In genomic region chr5:56839062-56839461, GRCh38 we compare ENCODE assay signal across 10 cellular contexts. TPM values are rescaled to one million over a fixed set of nuclear protein-coding genes. Genes with fewer than 3 reads are reported as not detected.
DNase-seq lines count a peak whose midpoint lies in the region; ATAC-seq, FAIRE-seq and TF ChIP-seq lines count a peak whose summit lies in the region.
"Had no signal": no experiment of that assay in that cellular context is flagged by ENCODE, and none has a peak within 500 bp of the region (broad histone marks: within the 10 kb centered on the region; RNA-seq: fewer than 3 reads in every experiment).

No MANE protein-coding gene starts in this region.

- H2AFZ ChIP-seq in PC-9 = no peak overlapping the region
- H2AFZ ChIP-seq in endothelial cell of umbilical vein (ENCODE audit: low read depth, low read length) = no peak overlapping the region
- no peak overlapping the region for H2AFZ ChIP-seq in smooth muscle cell (ENCODE audit: low read depth)

- H4K20me1 ChIP-seq in PC-9 (ENCODE audit: insufficient read depth) (peaks cover 8% of the 10 kb centered on the region; the same call in 1 of the 2 replicates), endothelial cell of umbilical vein (replicated peaks; ENCODE audit: control insufficient read depth, extremely low read depth, insufficient read depth, low read length) (peaks cover 3% of the 10 kb centered on the region), smooth muscle cell (ENCODE audit: low read depth) (peaks cover 61% of the 10 kb centered on the region)

- peaks cover 1% of the 10 kb centered on the region for H3K36me3 Mint-ChIP-seq in T-helper 1 cell treated with Interleukin-12 subunit alpha and Interleukin-12 subunit beta and Interleukin-4 antibody, amounts not matched to agents 30 μg/mL and 1 μg/mL, for 36 hours (ENCODE audit: low read depth)

- intact Hi-C loops in PC-9 (cut with micrococcal nuclease; ENCODE audit: unreplicated experiment) = loop anchor here (5.0 kb wide), 3 partner anchors 202 to 312 kb away; no protein-coding TSS in a partner anchor
- intact Hi-C loops in endothelial cell of umbilical vein (cut with micrococcal nuclease) = loop anchor here (2.0 to 10.0 kb wide), 3 partner anchors 488 to 904 kb away; no protein-coding TSS in a partner anchor

- H3K4me1 ChIP-seq in PC-9 (replicated peaks; ENCODE audit: insufficient read depth) (peaks cover 18% of the 10 kb centered on the region), endothelial cell of umbilical vein (ENCODE audit: control insufficient read depth, extremely low read depth, insufficient read depth, low read length) (peaks cover 17% of the 10 kb centered on the region), smooth muscle cell (ENCODE audit: low read depth) (peaks cover 19% of the 10 kb centered on the region)

- BruUV-seq in PC-9 (replicated peaks; lab: Mats Ljungman, UMichigan) (no TSS peak), endothelial cell of umbilical vein (replicated peaks; lab: Mats Ljungman, UMichigan) (no TSS peak)

- H3K9me3 Mint-ChIP-seq in T-helper 1 cell treated with Interleukin-12 subunit alpha and Interleukin-12 subunit beta and Interleukin-4 antibody, amounts not matched to agents 30 μg/mL and 1 μg/mL, for 36 hours = no peaks in the 10 kb centered on the region

- H3K4me2 ChIP-seq in PC-9 (peak overlapping the region; percentile 67), endothelial cell of umbilical vein (ENCODE audit: insufficient read depth, low read length) (peak overlapping the region; percentile 93), smooth muscle cell (peak overlapping the region; percentile 77)

- POLR2A ChIA-PET in PC-9 (lab: Charles Lee; ENCODE audit: unreplicated experiment) = no interaction called here
- POLR2A ChIA-PET in endothelial cell of umbilical vein (lab: Charles Lee) = no interaction called here

- H3K4me1 Mint-ChIP-seq in T-helper 1 cell treated with Interleukin-12 subunit alpha and Interleukin-12 subunit beta and Interleukin-4 antibody, amounts not matched to agents 30 μg/mL and 1 μg/mL, for 36 hours (ENCODE audit: low read depth) = peaks cover 48% of the 10 kb centered on the region

- 0 out of 2 replicates have a peak, but pooled peaks cover 6% of the 10 kb centered on the region for H3F3A ChIP-seq in PC-9 (ENCODE audit: insufficient read depth, low read depth)
- no peaks in the 10 kb centered on the region for H3F3A ChIP-seq in smooth muscle cell (ENCODE audit: low read depth)

- TF ChIP-seq POLR2A in endothelial cell of umbilical vein (IDR thresholded peaks at IDR 0.05; ENCODE audit: low read depth, low read length) = no peak

- 94% methylated on average over 4 of the region's 4 CpGs for WGBS in smooth muscle cell (ENCODE audit: low lambda C conversion rate)

- H3K27ac Mint-ChIP-seq in T-helper 1 cell treated with Interleukin-12 subunit alpha and Interleukin-12 subunit beta and Interleukin-4 antibody, amounts not matched to agents 30 μg/mL and 1 μg/mL, for 36 hours = peak overlapping the region; percentile 23

- no peaks in the 10 kb centered on the region for H3K27me3 ChIP-seq in PC-9 (ENCODE audit: insufficient read depth, low read depth)
- no peaks in the 10 kb centered on the region for H3K27me3 ChIP-seq in endothelial cell of umbilical vein (ENCODE audit: control insufficient read depth in 2 of 2, insufficient read depth in 2 of 2, low read length in 2 of 2)
- H3K27me3 ChIP-seq in smooth muscle cell (ENCODE audit: low read depth) = no peaks in the 10 kb centered on the region
- H3K27me3 ChIP-seq: testis had no signal

- ATAC-seq in GM19467 (IDR thresholded peaks at IDR 0.05; ENCODE audit: unreplicated experiment) = no peak

- DNase-seq in T-helper 1 cell (no peak), PC-9 (peak in 1 of 2 experiments; percentile 4), endothelial cell of umbilical vein (ENCODE audit: low read depth, low spot score) (no peak), smooth muscle cell (lab: John Stamatoyannopoulos, UW; ENCODE audit: unreplicated experiment) (no peak), NCI-H1417 treated with DMSO at 0.1 percent for 48 hours (lab: John Stamatoyannopoulos, UW) (no peak), HCEC 1CT (no peak)
- DNase-seq: KG1, testis had no signal

- H3K4me3 ChIP-seq in PC-9 (no peak overlapping the region), endothelial cell of umbilical vein (replicated peaks in 1 of 3; ENCODE audit: insufficient read depth in 1 of 3, low read depth in 1 of 3, low read length in 3 of 3) (no peak overlapping the region), smooth muscle cell (no peak overlapping the region)
- H3K4me3 ChIP-seq: testis had no signal

- H3K9me2 ChIP-seq in PC-9 (ENCODE audit: insufficient read depth) = no peaks in the 10 kb centered on the region

- H3K9ac ChIP-seq in endothelial cell of umbilical vein (replicated peaks; ENCODE audit: extremely low read depth, insufficient read depth, low read length) = peak overlapping the region; percentile 58
- peak overlapping the region; percentile 17 for H3K9ac ChIP-seq in smooth muscle cell (ENCODE audit: low read depth)

- H3K79me2 ChIP-seq in PC-9 (ENCODE audit: low read depth) (peaks cover 98% of the 10 kb centered on the region), endothelial cell of umbilical vein (ENCODE audit: control insufficient read depth, insufficient read depth, low read length) (peaks cover 57% of the 10 kb centered on the region), smooth muscle cell (ENCODE audit: low read depth) (peaks cover 98% of the 10 kb centered on the region)

- H3K4me3 Mint-ChIP-seq in T-helper 1 cell treated with Interleukin-12 subunit alpha and Interleukin-12 subunit beta and Interleukin-4 antibody, amounts not matched to agents 30 μg/mL and 1 μg/mL, for 36 hours = no peak overlapping the region

- H3K9me3 ChIP-seq in PC-9 (ENCODE audit: insufficient read depth, low read depth) = no peaks in the 10 kb centered on the region
- no peaks in the 10 kb centered on the region for H3K9me3 ChIP-seq in endothelial cell of umbilical vein (replicated peaks; ENCODE audit: control insufficient read depth, insufficient read depth, low read length)
- H3K9me3 ChIP-seq in smooth muscle cell (replicated peaks; ENCODE audit: low read depth) = no peaks in the 10 kb centered on the region
- H3K9me3 ChIP-seq: testis had no signal

- no peaks in the 10 kb centered on the region for H3K27me3 Mint-ChIP-seq in T-helper 1 cell treated with Interleukin-12 subunit alpha and Interleukin-12 subunit beta and Interleukin-4 antibody, amounts not matched to agents 30 μg/mL and 1 μg/mL, for 36 hours (ENCODE audit: low read depth)

- H3K9me1 ChIP-seq in endothelial cell of umbilical vein (replicated peaks; ENCODE audit: control insufficient read depth, extremely low read depth, insufficient read depth, low read length) = no peaks in the 10 kb centered on the region

- H3K27ac ChIP-seq in PC-9 = peak overlapping the region; percentile 32; the same call in 1 of the 2 replicates
- peak overlapping the region; percentile 69 for H3K27ac ChIP-seq in endothelial cell of umbilical vein (ENCODE audit: insufficient read depth, low read depth, low read length)
- H3K27ac ChIP-seq in smooth muscle cell (ENCODE audit: low read depth) = peak overlapping the region; percentile 76

- TF ChIP-seq CTCF in PC-9 (conservative IDR thresholded peaks at IDR 0.05) (no peak), endothelial cell of umbilical vein (IDR thresholded peaks at IDR 0.05; ENCODE audit: extremely low read depth in 1 of 2, insufficient read depth in 1 of 2, low read depth in 1 of 2, low read length in 2 of 2) (no peak), smooth muscle cell (IDR thresholded peaks at IDR 0.05; ENCODE audit: borderline replicate concordance, insufficient read depth, poor library complexity, severe bottlenecking) (no peak)

- H3K36me3 ChIP-seq in PC-9 (ENCODE audit: low read depth) = no peaks in the 10 kb centered on the region
- H3K36me3 ChIP-seq in endothelial cell of umbilical vein (ENCODE audit: control insufficient read depth in 2 of 2, extremely low read depth in 1 of 2, insufficient read depth in 2 of 2, low read length in 2 of 2) = no peaks in the 10 kb centered on the region
- no peaks in the 10 kb centered on the region for H3K36me3 ChIP-seq in smooth muscle cell (ENCODE audit: low read depth)

- FAIRE-seq in endothelial cell of umbilical vein (lab: Jason Lieb, UNC) = no peak

- dilution Hi-C loops in endothelial cell of umbilical vein (cut with MboI; ENCODE audit: extremely low pct_ligation_motif_present, low sequenced_read_pairs) = no loop called here

- CTCF ChIA-PET in PC-9 (lab: Charles Lee) = interaction anchor here (0.6 to 1.8 kb wide), 6 partner anchors 15 to 570 kb away, joined by 3 to 6 read pairs (median 4); no protein-coding TSS in a partner anchor
- CTCF ChIA-PET in endothelial cell of umbilical vein (lab: Charles Lee) = interaction anchor here (0.6 to 3.4 kb wide), 66 partner anchors 8 to 903 kb away, joined by 3 to 277 read pairs (median 4); no protein-coding TSS in a partner anchor

TF ChIP-seq in endothelial cell of umbilical vein, 7 proteins besides CTCF, POLR2A, EP300 and RAD21:
- TF ChIP-seq EZH2 (IDR thresholded peaks at IDR 0.05; ENCODE audit: borderline replicate concordance, low read depth, low read length, severe bottlenecking) = no peak
- TF ChIP-seq GATA2 (IDR thresholded peaks at IDR 0.05; ENCODE audit: insufficient read depth, insufficient read length, low read depth, low read length) = no peak
- no peak for TF ChIP-seq JUN (IDR thresholded peaks at IDR 0.05; ENCODE audit: borderline replicate concordance, insufficient read depth, insufficient read length, low read depth)
- no peak for TF ChIP-seq MAX (IDR thresholded peaks at IDR 0.05; ENCODE audit: insufficient read depth, insufficient read length)
- TF ChIP-seq MYC (IDR thresholded peaks at IDR 0.05; ENCODE audit: low read depth, low read length) = no peak
- TF ChIP-seq FOS (IDR thresholded peaks at IDR 0.05; ENCODE audit: borderline replicate concordance, insufficient read depth, low read length) = no peak
- TF ChIP-seq POLR2AphosphoS5 (IDR thresholded peaks at IDR 0.05; ENCODE audit: insufficient read depth, low read depth, low read length) = no peak

RNA-seq across cellular contexts. Expression of gene MAP3K1, which starts 23.7 kb away (rescaled TPM):
- total RNA-seq in PC-9 (2021) (21.8 and 26.1 TPM in 2 replicates), endothelial cell of umbilical vein (12.5 and 14.4 TPM in 2 replicates), smooth muscle cell (30.1 and 31.2 TPM in 2 replicates)
- polyA plus RNA-seq in endothelial cell of umbilical vein (4.8 and 5.7 TPM in 2 replicates), smooth muscle cell (5.6 and 11.2 TPM in 2 replicates)
- polyA plus RNA-seq in endothelial cell of umbilical vein (2011; cell fraction: cytosol; rRNA removed) = 4.7 and 4.8 TPM in 2 replicates
- 23.0 and 23.5 TPM in 2 replicates for polyA plus RNA-seq in endothelial cell of umbilical vein (2011; cell fraction: nucleus; rRNA removed)
- 4.6 and 5.4 TPM in 2 replicates for polyA plus RNA-seq in endothelial cell of umbilical vein (2012)
- polyA minus RNA-seq in endothelial cell of umbilical vein = 21.4 and 23.0 TPM in 2 replicates
- 11.6 TPM for polyA minus RNA-seq in endothelial cell of umbilical vein (2011; cell fraction: cytosol; rRNA and poly(A)+ RNA removed)
- 26.7 and 39.2 TPM in 2 replicates for polyA minus RNA-seq in endothelial cell of umbilical vein (2011; cell fraction: nucleus; rRNA and poly(A)+ RNA removed)
